ENCODE assay signal across 1 cellular context in genomic region chr14:44961151-44961729, GRCh38.
TF ChIP-seq lines count a peak whose summit lies in the region.

No MANE protein-coding gene starts in this region.

TF ChIP-seq in IMR-90, 13 proteins besides CTCF, POLR2A, EP300 and RAD21:
- TF ChIP-seq CHD1 (IDR thresholded peaks at IDR 0.05; ENCODE audit: low read depth, low read length) (0 out of 2 replicates have a peak, but pooled peaks have one; percentile 27), BHLHE40 (IDR thresholded peaks at IDR 0.05; ENCODE audit: low read depth, low read length) (no peak), NFE2L2 (IDR thresholded peaks at IDR 0.05; ENCODE audit: low read depth, low read length) (no peak), FOS (IDR thresholded peaks at IDR 0.05; ENCODE audit: low read depth, low read length) (no peak)
- TF ChIP-seq, protein P1, sequence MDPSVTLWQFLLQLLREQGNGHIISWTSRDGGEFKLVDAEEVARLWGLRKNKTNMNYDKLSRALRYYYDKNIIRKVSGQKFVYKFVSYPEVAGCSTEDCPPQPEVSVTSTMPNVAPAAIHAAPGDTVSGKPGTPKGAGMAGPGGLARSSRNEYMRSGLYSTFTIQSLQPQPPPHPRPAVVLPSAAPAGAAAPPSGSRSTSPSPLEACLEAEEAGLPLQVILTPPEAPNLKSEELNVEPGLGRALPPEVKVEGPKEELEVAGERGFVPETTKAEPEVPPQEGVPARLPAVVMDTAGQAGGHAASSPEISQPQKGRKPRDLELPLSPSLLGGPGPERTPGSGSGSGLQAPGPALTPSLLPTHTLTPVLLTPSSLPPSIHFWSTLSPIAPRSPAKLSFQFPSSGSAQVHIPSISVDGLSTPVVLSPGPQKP (IDR thresholded peaks at IDR 0.05; ENCODE audit: borderline replicate concordance, low read depth, low read length), result no peak
TF ChIP-seq in IMR-90: peak in this region for 1.
